Comparison of ENCODE assay signal across 12 cellular contexts in genomic region chr19:9565900-9566705, GRCh38. TPM values are rescaled to one million over a fixed set of nuclear protein-coding genes. Genes with fewer than 3 reads are reported as not detected.
DNase-seq lines count a peak whose midpoint lies in the region; ATAC-seq and TF ChIP-seq lines count a peak whose summit lies in the region.
"Had no signal": no experiment of that assay in that cellular context is flagged by ENCODE, and none has a peak within 500 bp of the region (broad histone marks: within the 10 kb centered on the region; RNA-seq: fewer than 3 reads in every experiment).

No MANE protein-coding gene starts in this region.

- peaks cover 99% of the 10 kb centered on the region for H3K36me3 Mint-ChIP-seq in activated CD4-positive, alpha-beta T cell treated with anti-CD3 and anti-CD28 coated beads for 36 hours (ENCODE audit: low read depth)

- peak; percentile 26 for ATAC-seq in activated CD4-positive, alpha-beta T cell treated with anti-CD3 and anti-CD28 coated beads for 36 hours

- DNase-seq in activated CD4-positive, alpha-beta T cell treated with anti-CD3 and anti-CD28 coated beads for 36 hours, result no peak
- DNase-seq in activated CD4-positive, alpha-beta T cell treated with anti-CD3 and anti-CD28 coated beads, Interleukin-2, amount 50 U/mL, for 1 hour, result no peak
- peak; percentile 18 for DNase-seq in M059J (ENCODE audit: low read depth)
- DNase-seq in choroid plexus epithelial cell (ENCODE audit: low read depth), result peak; percentile 19
- DNase-seq in renal cortical epithelial cell (ENCODE audit: low read depth), result peak; percentile 19
- DNase-seq in NCI-H1694 treated with DMSO at 0.1 percent for 48 hours (lab: John Stamatoyannopoulos, UW), result no peak
- no peak for DNase-seq in foreskin melanocyte
- DNase-seq in osteoblast (ENCODE audit: insufficient read length, low spot score, missing footprints), result no peak
- DNase-seq: activated B cell treated with CpG ODN at 0.5 μM for 24 hours; activated effector memory CD4-positive, alpha-beta T cell treated with anti-CD3 and anti-CD28 coated beads, Interleukin-2, amount 50 U/mL, for 16 hours; hippocampal formation; NCI-H1105 had no signal

- no peak overlapping the region for H3K27ac Mint-ChIP-seq in activated CD4-positive, alpha-beta T cell treated with anti-CD3 and anti-CD28 coated beads for 36 hours
- H3K27ac Mint-ChIP-seq: activated B cell treated with CpG ODN at 0.5 μM for 24 hours had no signal

- H3K4me3 ChIP-seq in choroid plexus epithelial cell (ENCODE audit: low read depth, low read length) (no peak overlapping the region), osteoblast (ENCODE audit: insufficient read depth, low read length) (no peak overlapping the region)

- TF ChIP-seq CTCF in choroid plexus epithelial cell (conservative IDR thresholded peaks at IDR 0.05; ENCODE audit: low read depth, low read length) (no peak), osteoblast (IDR thresholded peaks at IDR 0.05; ENCODE audit: extremely low read depth, low read depth, low read length) (no peak)

- no peaks in the 10 kb centered on the region for H3K4me1 ChIP-seq in osteoblast (ENCODE audit: insufficient read depth, low read length)

- peaks cover 62% of the 10 kb centered on the region for H3K36me3 ChIP-seq in osteoblast (ENCODE audit: insufficient read depth, low read length)

- peaks cover 52% of the 10 kb centered on the region for H3K9me3 Mint-ChIP-seq in activated CD4-positive, alpha-beta T cell treated with anti-CD3 and anti-CD28 coated beads for 36 hours (ENCODE audit: low read depth)

- H3K4me3 Mint-ChIP-seq in activated CD4-positive, alpha-beta T cell treated with anti-CD3 and anti-CD28 coated beads for 36 hours, result no peak overlapping the region
- H3K4me3 Mint-ChIP-seq: activated B cell treated with CpG ODN at 0.5 μM for 24 hours had no signal

- no peaks in the 10 kb centered on the region for H3K4me1 Mint-ChIP-seq in activated CD4-positive, alpha-beta T cell treated with anti-CD3 and anti-CD28 coated beads for 36 hours
- H3K4me1 Mint-ChIP-seq: activated B cell treated with CpG ODN at 0.5 μM for 24 hours had no signal

- CTCF ChIA-PET in activated CD4-positive, alpha-beta T cell treated with anti-CD3 and anti-CD28 coated beads for 36 hours (lab: Charles Lee), result no interaction called here

- H3K27me3 ChIP-seq in osteoblast (ENCODE audit: insufficient read depth, low read length), result no peaks in the 10 kb centered on the region

- H3K79me2 ChIP-seq in osteoblast (ENCODE audit: insufficient read depth, low read length), result peaks cover 48% of the 10 kb centered on the region

- POLR2A ChIA-PET in activated CD4-positive, alpha-beta T cell treated with anti-CD3 and anti-CD28 coated beads for 36 hours (lab: Charles Lee), result no interaction called here

- peaks cover 12% of the 10 kb centered on the region for H4K20me1 ChIP-seq in osteoblast (ENCODE audit: insufficient read depth, low read length)

- H3K27ac ChIP-seq in osteoblast (ENCODE audit: low read depth, low read length), result no peak overlapping the region

- intact Hi-C loops in activated CD4-positive, alpha-beta T cell treated with anti-CD3 and anti-CD28 coated beads for 36 hours (cut with DNase I, micrococcal nuclease), result loop anchor here in 1 of 2 experiments (5.0 kb wide), 2 partner anchors 39 to 154 kb away; no protein-coding TSS in a partner anchor

- H3K27me3 Mint-ChIP-seq in activated CD4-positive, alpha-beta T cell treated with anti-CD3 and anti-CD28 coated beads for 36 hours, result no peaks in the 10 kb centered on the region
- H3K27me3 Mint-ChIP-seq: activated B cell treated with CpG ODN at 0.5 μM for 24 hours had no signal

- no peak overlapping the region for H3K4me2 ChIP-seq in osteoblast (ENCODE audit: insufficient read depth, low read length)

- H3K9me3 ChIP-seq in osteoblast (ENCODE audit: low read depth, low read length), result peaks cover 49% of the 10 kb centered on the region

- no peak overlapping the region for H2AFZ ChIP-seq in osteoblast (ENCODE audit: low read length)

RNA-seq across cellular contexts. Expression of gene ZNF121, which starts 18.2 kb away (rescaled TPM):
- 10 to 100 TPM; 71.4 to 75.3 TPM for total RNA-seq in activated CD4-positive, alpha-beta T cell treated with anti-CD3 and anti-CD28 coated beads for 36 hours
- 12.7 and 19.0 TPM in 2 replicates for total RNA-seq in M059J (2014; rRNA removed; shearing (Covaris generic))
- total RNA-seq in renal cortical epithelial cell, result 63.4 and 69.6 TPM in 2 replicates
- total RNA-seq in osteoblast, result 39.1 and 40.1 TPM in 2 replicates

RNA-seq across cellular contexts. Expression of gene ZNF426, which starts 27.7 kb away (rescaled TPM):
- total RNA-seq in activated CD4-positive, alpha-beta T cell treated with anti-CD3 and anti-CD28 coated beads for 36 hours, result 10 to 100 TPM; 10.4 to 12.3 TPM
- total RNA-seq in M059J (2014; rRNA removed; shearing (Covaris generic)), result 4.2 and 8.9 TPM in 2 replicates
- total RNA-seq in renal cortical epithelial cell (28.8 and 34.1 TPM in 2 replicates), osteoblast (28.2 and 31.5 TPM in 2 replicates)

RNA-seq across cellular contexts. Expression of gene ZNF561, which starts 54.9 kb away (rescaled TPM):
- 10 to 100 TPM; 19.1 to 22.7 TPM for total RNA-seq in activated CD4-positive, alpha-beta T cell treated with anti-CD3 and anti-CD28 coated beads for 36 hours
- 13.3 and 19.0 TPM in 2 replicates for total RNA-seq in M059J (2014; rRNA removed; shearing (Covaris generic))
- total RNA-seq in renal cortical epithelial cell (34.6 and 70.2 TPM in 2 replicates), osteoblast (44.2 and 45.2 TPM in 2 replicates)

Comparison
In these comparisons a context has a peak if more than half of its experiments do, and no peak if none do; other contexts are left out.
1. DNase-seq: peak in M059J (single experiment), choroid plexus epithelial cell (single experiment) and renal cortical epithelial cell (single experiment); none in activated CD4-positive, alpha-beta T cell treated with anti-CD3 and anti-CD28 coated beads for 36 hours (single experiment), activated CD4-positive, alpha-beta T cell treated with anti-CD3 and anti-CD28 coated beads, Interleukin-2, amount 50 U/mL, for 1 hour (single experiment), NCI-H1694 treated with DMSO at 0.1 percent for 48 hours (single experiment), foreskin melanocyte (single experiment) and osteoblast (single experiment).